1 cellular context compared by ENCODE assay signal in the genomic region with DNA sequence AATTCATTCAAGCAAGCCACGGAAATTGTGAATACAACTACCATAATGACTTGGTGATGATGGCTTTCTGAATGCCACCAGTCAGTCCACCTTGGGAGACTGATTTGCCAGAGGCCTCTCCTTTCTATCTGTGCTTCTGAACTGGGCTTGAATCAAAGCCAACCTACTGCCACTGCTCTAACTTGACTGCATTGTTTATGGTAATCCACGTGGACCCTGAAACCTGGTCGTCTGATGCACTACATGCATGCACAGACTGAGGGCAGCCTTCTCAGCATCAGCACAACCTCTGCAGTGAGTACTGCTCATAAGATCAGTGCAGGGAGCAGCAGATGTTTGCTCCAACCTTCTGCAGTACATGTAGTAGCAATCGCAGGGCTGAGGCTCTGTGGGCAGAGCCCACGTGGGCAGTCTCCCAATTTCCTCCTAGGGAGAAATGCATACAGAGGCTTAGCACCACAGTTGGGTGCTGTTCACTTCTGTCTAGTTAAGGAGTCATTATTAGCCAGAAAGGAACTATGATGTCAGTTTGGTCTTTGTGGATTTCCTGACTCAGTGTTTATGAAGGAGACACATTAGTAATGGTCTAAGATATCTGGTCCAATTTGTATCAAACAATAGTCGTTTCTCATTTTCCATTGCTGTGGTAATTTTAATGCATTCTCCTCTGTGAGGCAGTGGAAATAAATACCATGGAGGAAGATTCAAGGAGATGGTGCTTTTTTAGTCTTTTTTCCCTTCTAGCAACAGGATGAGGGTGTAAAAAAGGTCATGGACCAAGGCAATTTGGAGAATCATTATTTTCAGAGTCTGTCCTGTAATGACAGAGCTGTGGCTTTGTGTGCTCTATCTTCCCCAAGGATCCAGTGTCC.
TF ChIP-seq lines count a peak whose summit lies in the region.

No MANE protein-coding gene starts in this region.

TF ChIP-seq in GM23338, 12 proteins besides CTCF, POLR2A, EP300 and RAD21 (continued from another document):
- TF ChIP-seq, protein P1, sequence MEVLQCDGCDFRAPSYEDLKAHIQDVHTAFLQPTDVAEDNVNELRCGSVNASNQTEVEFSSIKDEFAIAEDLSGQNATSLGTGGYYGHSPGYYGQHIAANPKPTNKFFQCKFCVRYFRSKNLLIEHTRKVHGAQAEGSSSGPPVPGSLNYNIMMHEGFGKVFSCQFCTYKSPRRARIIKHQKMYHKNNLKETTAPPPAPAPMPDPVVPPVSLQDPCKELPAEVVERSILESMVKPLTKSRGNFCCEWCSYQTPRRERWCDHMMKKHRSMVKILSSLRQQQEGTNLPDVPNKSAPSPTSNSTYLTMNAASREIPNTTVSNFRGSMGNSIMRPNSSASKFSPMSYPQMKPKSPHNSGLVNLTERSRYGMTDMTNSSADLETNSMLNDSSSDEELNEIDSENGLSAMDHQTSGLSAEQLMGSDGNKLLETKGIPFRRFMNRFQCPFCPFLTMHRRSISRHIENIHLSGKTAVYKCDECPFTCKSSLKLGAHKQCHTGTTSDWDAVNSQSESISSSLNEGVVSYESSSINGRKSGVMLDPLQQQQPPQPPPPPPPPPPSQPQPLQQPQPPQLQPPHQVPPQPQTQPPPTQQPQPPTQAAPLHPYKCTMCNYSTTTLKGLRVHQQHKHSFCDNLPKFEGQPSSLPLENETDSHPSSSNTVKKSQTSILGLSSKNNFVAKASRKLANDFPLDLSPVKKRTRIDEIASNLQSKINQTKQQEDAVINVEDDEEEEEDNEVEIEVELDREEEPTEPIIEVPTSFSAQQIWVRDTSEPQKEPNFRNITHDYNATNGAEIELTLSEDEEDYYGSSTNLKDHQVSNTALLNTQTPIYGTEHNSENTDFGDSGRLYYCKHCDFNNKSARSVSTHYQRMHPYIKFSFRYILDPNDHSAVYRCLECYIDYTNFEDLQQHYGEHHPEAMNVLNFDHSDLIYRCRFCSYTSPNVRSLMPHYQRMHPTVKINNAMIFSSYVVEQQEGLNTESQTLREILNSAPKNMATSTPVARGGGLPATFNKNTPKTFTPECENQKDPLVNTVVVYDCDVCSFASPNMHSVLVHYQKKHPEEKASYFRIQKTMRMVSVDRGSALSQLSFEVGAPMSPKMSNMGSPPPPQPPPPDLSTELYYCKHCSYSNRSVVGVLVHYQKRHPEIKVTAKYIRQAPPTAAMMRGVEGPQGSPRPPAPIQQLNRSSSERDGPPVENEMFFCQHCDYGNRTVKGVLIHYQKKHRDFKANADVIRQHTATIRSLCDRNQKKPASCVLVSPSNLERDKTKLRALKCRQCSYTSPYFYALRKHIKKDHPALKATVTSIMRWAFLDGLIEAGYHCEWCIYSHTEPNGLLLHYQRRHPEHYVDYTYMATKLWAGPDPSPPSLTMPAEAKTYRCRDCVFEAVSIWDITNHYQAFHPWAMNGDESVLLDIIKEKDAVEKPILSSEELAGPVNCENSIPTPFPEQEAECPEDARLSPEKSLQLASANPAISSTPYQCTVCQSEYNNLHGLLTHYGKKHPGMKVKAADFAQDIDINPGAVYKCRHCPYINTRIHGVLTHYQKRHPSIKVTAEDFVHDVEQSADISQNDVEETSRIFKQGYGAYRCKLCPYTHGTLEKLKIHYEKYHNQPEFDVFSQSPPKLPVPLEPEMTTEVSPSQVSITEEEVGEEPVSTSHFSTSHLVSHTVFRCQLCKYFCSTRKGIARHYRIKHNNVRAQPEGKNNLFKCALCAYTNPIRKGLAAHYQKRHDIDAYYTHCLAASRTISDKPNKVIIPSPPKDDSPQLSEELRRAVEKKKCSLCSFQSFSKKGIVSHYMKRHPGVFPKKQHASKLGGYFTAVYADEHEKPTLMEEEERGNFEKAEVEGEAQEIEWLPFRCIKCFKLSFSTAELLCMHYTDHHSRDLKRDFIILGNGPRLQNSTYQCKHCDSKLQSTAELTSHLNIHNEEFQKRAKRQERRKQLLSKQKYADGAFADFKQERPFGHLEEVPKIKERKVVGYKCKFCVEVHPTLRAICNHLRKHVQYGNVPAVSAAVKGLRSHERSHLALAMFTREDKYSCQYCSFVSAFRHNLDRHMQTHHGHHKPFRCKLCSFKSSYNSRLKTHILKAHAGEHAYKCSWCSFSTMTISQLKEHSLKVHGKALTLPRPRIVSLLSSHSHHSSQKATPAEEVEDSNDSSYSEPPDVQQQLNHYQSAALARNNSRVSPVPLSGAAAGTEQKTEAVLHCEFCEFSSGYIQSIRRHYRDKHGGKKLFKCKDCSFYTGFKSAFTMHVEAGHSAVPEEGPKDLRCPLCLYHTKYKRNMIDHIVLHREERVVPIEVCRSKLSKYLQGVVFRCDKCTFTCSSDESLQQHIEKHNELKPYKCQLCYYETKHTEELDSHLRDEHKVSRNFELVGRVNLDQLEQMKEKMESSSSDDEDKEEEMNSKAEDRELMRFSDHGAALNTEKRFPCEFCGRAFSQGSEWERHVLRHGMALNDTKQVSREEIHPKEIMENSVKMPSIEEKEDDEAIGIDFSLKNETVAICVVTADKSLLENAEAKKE (CRISPR knock-in tag; IDR thresholded peaks at IDR 0.05) = no peak
